8 cellular contexts compared by ENCODE assay signal in the genomic region with DNA sequence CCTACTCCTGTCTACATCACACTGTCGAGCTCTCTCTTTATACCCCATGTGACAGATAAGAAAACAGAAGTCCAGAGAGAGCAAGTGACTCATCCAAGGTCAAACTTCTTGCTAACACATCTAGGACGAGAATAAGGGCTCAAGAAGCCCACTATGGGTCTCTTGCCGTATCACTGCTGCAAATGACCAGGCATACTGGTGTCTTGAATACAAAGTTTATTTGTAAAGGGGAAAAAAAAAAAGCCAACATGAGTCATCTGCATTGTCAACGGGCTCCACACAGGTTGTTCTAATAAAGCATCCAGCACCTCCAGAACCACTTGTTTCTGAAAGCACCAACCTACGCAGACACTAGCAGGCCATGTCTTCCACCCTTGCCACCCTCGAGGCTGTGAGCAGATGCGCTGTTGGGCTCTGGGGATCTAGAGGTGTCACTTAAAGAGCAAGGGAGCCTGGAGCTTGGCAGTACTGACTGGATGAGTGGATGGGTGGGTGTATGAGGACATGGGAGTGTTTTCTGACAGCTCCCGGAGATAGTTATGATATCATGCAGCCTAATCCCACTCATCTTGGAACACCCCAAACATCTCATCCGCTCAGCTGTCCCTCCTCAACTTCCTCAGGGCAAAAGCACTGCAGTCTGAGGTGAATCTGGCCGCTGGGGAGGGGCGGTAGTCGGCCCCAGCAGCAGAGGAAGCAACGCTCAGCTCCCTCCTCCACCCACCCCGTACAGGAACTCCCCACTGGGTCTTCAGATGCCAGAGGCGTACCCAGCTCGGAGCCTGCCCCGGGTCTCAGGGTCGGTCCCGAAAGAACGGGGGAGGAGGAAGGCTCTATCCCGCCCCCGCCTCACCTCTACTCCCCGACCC. TPM values are rescaled to one million over a fixed set of nuclear protein-coding genes. Genes with fewer than 3 reads are reported as not detected.
DNase-seq lines count a peak whose midpoint lies in the region; ATAC-seq and TF ChIP-seq lines count a peak whose summit lies in the region.

No MANE protein-coding gene starts in this region.

- peaks cover 9% of the 10 kb centered on the region for H3K4me1 Mint-ChIP-seq in mesothelial cell of epicardium

- peak overlapping the region; percentile 80 for H3K4me3 Mint-ChIP-seq in mesothelial cell of epicardium

- no peak overlapping the region for H3K27ac Mint-ChIP-seq in mesothelial cell of epicardium

- no peaks in the 10 kb centered on the region for H3K9me3 Mint-ChIP-seq in mesothelial cell of epicardium

- DNase-seq in A172 (ENCODE audit: low spot score) (peak; percentile 45), GM13977 (ENCODE audit: low spot score) (peak; percentile 79), NCI-H1092 treated with DMSO at 0.1 percent for 48 hours (lab: John Stamatoyannopoulos, UW) (peak; percentile 80), epidermal melanocyte (ENCODE audit: insufficient read length, low spot score) (peak; percentile 33), mesothelial cell of epicardium (ENCODE audit: low spot score in 2 of 2, unreplicated experiment in 2 of 2) (peak in 1 of 2 experiments; percentile 45), stromal cell of bone marrow (ENCODE audit: low read depth) (peak; percentile 21)
- peak; percentile 21 to 24 for DNase-seq in activated CD4-positive, alpha-beta T cell treated with anti-CD3 and anti-CD28 coated beads, Interleukin-2, amount 50 U/mL, for 4 hours

- ATAC-seq in HG02763 (IDR thresholded peaks at IDR 0.05; ENCODE audit: unreplicated experiment), result peak; percentile 50

- no peaks in the 10 kb centered on the region for H3K36me3 Mint-ChIP-seq in mesothelial cell of epicardium

- in situ Hi-C loops in GM13977 (cut with MboI; ENCODE audit: low pct_unique_long_range_greater_than_20kb, low sequenced_read_pairs, unreplicated experiment), result loop anchor here (10.0 kb wide), 1 partner anchor 307 kb away; no protein-coding TSS in a partner anchor

- peaks cover 9% of the 10 kb centered on the region for H3K27me3 Mint-ChIP-seq in mesothelial cell of epicardium (ENCODE audit: low read depth)

- no peak for TF ChIP-seq CTCF in GM13977 (IDR thresholded peaks at IDR 0.05; ENCODE audit: extremely low read depth, insufficient read depth, missing control alignments)
- TF ChIP-seq CTCF in mesothelial cell of epicardium (IDR thresholded peaks at IDR 0.05; ENCODE audit: unreplicated experiment), result no peak

RNA-seq across cellular contexts. Expression of a gene that starts 1.1 kb away (rescaled TPM):
- total RNA-seq in A172 (2014; rRNA removed; shearing (Covaris generic)), result 6.1 and 12.0 TPM in 2 replicates
- total RNA-seq in mesothelial cell of epicardium, result 6.8 to 8.4 TPM (median 6.8 TPM) in 3 replicates
